Comparison of ENCODE assay signal across 18 cellular contexts in the genomic region with DNA sequence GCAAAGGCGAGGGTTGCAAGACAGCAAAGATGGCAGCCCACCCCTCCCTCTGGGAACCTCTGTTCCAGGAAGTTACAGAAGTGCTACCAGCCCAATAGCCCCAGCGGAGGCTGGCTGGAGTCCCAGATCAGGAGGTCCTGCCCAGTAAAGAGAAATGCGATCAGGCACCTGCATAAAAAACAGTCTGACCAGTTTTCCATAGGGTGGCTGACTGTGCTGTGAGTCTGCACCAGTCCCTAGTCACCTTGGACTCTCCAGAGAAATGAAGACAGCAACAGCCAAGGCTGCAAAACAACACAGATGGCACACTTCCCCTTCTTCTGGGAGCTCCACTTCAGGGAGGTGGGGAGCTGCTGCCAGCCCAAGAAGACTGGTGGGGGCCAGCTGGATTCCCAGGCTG.
"Had no signal": no experiment of that assay in that cellular context is flagged by ENCODE, and none has a peak within 500 bp of the region (broad histone marks: within the 10 kb centered on the region; RNA-seq: fewer than 3 reads in every experiment).

No MANE protein-coding gene starts in this region.

- H3K36me3 Mint-ChIP-seq: naive B cell, T-cell had no signal

- H3K4me1 ChIP-seq: esophagus squamous epithelium, foreskin keratinocyte, psoas muscle, sigmoid colon, suprapubic skin, upper lobe of right lung had no signal

- H3K27ac ChIP-seq: esophagus squamous epithelium, foreskin keratinocyte, left lung, psoas muscle, sigmoid colon, suprapubic skin, upper lobe of right lung had no signal

- H3K9me3 ChIP-seq: esophagus squamous epithelium, left lung, psoas muscle, sigmoid colon, suprapubic skin, upper lobe of right lung had no signal

- ATAC-seq: activated CD8-positive, alpha-beta T cell treated with anti-CD3 and anti-CD28 coated beads for 36 hours; foreskin keratinocyte; left lung; psoas muscle; stimulated activated naive CD8-positive, alpha-beta T cell treated with anti-CD3 and anti-CD28 coated beads, Interleukin-15, Interleukin-2, amounts not matched to agents 100 U/mL and 50 U/mL, for 24 hours; T-cell had no signal

- H3K27ac Mint-ChIP-seq: activated CD8-positive, alpha-beta T cell treated with anti-CD3 and anti-CD28 coated beads for 36 hours; activated T-helper 1 cell treated with anti-CD3 and anti-CD28 coated beads, Interleukin-12 subunit alpha, Interleukin-12 subunit beta, Interleukin-2, Interleukin-4 antibody, amounts not matched to agents 30 ng/mL and 10 ng/mL and 1 ng/mL, durations not matched to agents 14 hours and 24 hours and 36 hours; naive B cell; T-cell had no signal

- H3K4me3 Mint-ChIP-seq: activated CD8-positive, alpha-beta T cell treated with anti-CD3 and anti-CD28 coated beads for 36 hours; activated T-helper 1 cell treated with anti-CD3 and anti-CD28 coated beads, Interleukin-12 subunit alpha, Interleukin-12 subunit beta, Interleukin-2, Interleukin-4 antibody, amounts not matched to agents 30 ng/mL and 10 ng/mL and 1 ng/mL, durations not matched to agents 14 hours and 24 hours and 36 hours; naive B cell; T-cell had no signal

- DNase-seq: activated CD4-positive, alpha-beta T cell treated with anti-CD3 and anti-CD28 coated beads for 4 hours; activated CD8-positive, alpha-beta memory T cell treated with anti-CD3 and anti-CD28 coated beads, Interleukin-2, amount 50 U/mL, for 4 hours; activated CD8-positive, alpha-beta T cell treated with anti-CD3 and anti-CD28 coated beads for 36 hours; activated naive CD4-positive, alpha-beta T cell treated with Interleukin-2 at 50 U/mL for 16 hours; esophagus squamous epithelium; foreskin keratinocyte; naive B cell; psoas muscle; sigmoid colon; stimulated activated CD4-positive, alpha-beta T cell treated with anti-CD3 and anti-CD28 coated beads, Interleukin-12 subunit alpha, Interleukin-12 subunit beta, amount 100 ng/mL, for 4 hours; stimulated activated CD8-positive, alpha-beta memory T cell treated with anti-CD3 and anti-CD28 coated beads, Interleukin-4, amount 100 ng/mL, for 48 hours; stimulated activated naive CD8-positive, alpha-beta T cell treated with anti-CD3 and anti-CD28 coated beads, Interleukin-15, Interleukin-2, amounts not matched to agents 100 U/mL and 50 U/mL, for 24 hours; T-cell; T1000; upper lobe of right lung had no signal

- H3K4me3 ChIP-seq: esophagus squamous epithelium, left lung, psoas muscle, sigmoid colon, suprapubic skin, upper lobe of right lung had no signal

- H3K36me3 ChIP-seq: esophagus squamous epithelium, left lung, sigmoid colon, suprapubic skin, upper lobe of right lung had no signal

- H3K4me1 Mint-ChIP-seq: naive B cell, T-cell had no signal

- H3K9me3 Mint-ChIP-seq: activated CD8-positive, alpha-beta T cell treated with anti-CD3 and anti-CD28 coated beads for 36 hours; activated T-helper 1 cell treated with anti-CD3 and anti-CD28 coated beads, Interleukin-12 subunit alpha, Interleukin-12 subunit beta, Interleukin-2, Interleukin-4 antibody, amounts not matched to agents 30 ng/mL and 10 ng/mL and 1 ng/mL, durations not matched to agents 14 hours and 24 hours and 36 hours had no signal

- H3K27me3 ChIP-seq: esophagus squamous epithelium, foreskin keratinocyte, left lung, sigmoid colon, suprapubic skin, upper lobe of right lung had no signal
